In the genomic region with DNA sequence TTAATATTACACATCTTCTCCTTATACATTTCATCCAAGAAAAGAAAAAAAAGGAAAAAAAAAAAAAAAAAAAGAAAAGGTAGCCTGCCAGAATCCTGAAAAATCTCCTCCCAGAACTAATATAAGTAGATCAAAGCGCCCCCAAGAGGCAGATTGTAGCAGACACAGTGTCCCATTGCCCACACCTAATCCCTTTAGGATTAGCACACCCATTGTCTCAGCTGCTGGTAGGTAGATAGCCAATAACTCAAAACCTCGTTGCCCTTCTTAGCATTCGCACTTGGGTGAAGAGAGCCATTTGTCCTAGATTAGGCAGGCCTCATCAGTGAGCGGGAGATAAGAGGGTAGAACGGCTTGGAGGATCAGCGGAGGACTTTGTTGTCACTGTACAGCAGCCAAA, we compare ENCODE assay signal across 1 cellular context.
TF ChIP-seq lines count a peak whose summit lies in the region.

No MANE protein-coding gene starts in this region.

TF ChIP-seq in H1, 55 proteins besides CTCF, POLR2A, EP300 and RAD21:
- no peak for TF ChIP-seq KDM4A (IDR thresholded peaks at IDR 0.05; ENCODE audit: low read depth, low read length, severe bottlenecking)
- no peak for TF ChIP-seq EZH2 (IDR thresholded peaks at IDR 0.05; ENCODE audit: low read depth, low read length, severe bottlenecking)
- TF ChIP-seq, protein P1, sequence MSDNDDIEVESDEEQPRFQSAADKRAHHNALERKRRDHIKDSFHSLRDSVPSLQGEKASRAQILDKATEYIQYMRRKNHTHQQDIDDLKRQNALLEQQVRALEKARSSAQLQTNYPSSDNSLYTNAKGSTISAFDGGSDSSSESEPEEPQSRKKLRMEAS (IDR thresholded peaks at IDR 0.05), result no peak
- no peak for TF ChIP-seq POU5F1 (IDR thresholded peaks at IDR 0.05; ENCODE audit: low read depth, low read length)
- TF ChIP-seq POLR2AphosphoS5 (IDR thresholded peaks at IDR 0.05; ENCODE audit: low read depth, low read length), result no peak
- TF ChIP-seq, protein P2, sequence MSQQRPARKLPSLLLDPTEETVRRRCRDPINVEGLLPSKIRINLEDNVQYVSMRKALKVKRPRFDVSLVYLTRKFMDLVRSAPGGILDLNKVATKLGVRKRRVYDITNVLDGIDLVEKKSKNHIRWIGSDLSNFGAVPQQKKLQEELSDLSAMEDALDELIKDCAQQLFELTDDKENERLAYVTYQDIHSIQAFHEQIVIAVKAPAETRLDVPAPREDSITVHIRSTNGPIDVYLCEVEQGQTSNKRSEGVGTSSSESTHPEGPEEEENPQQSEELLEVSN (IDR thresholded peaks at IDR 0.05), result no peak
- TF ChIP-seq TAF1 (IDR thresholded peaks at IDR 0.05; ENCODE audit: low read depth, low read length), result no peak
- TF ChIP-seq RNF2 (IDR thresholded peaks at IDR 0.05; ENCODE audit: borderline replicate concordance, low read depth, low read length, missing control alignments, poor library complexity, severe bottlenecking), result no peak
- no peak for TF ChIP-seq HDAC6 (IDR thresholded peaks at IDR 0.05; ENCODE audit: low read depth, low read length)
- no peak for TF ChIP-seq JUND (IDR thresholded peaks at IDR 0.05; ENCODE audit: low read length)
- TF ChIP-seq CREB1 (IDR thresholded peaks at IDR 0.05), result no peak
- TF ChIP-seq, protein P3, sequence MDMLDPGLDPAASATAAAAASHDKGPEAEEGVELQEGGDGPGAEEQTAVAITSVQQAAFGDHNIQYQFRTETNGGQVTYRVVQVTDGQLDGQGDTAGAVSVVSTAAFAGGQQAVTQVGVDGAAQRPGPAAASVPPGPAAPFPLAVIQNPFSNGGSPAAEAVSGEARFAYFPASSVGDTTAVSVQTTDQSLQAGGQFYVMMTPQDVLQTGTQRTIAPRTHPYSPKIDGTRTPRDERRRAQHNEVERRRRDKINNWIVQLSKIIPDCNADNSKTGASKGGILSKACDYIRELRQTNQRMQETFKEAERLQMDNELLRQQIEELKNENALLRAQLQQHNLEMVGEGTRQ (IDR thresholded peaks at IDR 0.05; ENCODE audit: low read length), result no peak
- TF ChIP-seq SP1 (IDR thresholded peaks at IDR 0.05; ENCODE audit: low read depth, low read length), result no peak
- no peak for TF ChIP-seq MAFK (IDR thresholded peaks at IDR 0.05; ENCODE audit: low read depth, low read length)
- no peak for TF ChIP-seq FOSL1 (IDR thresholded peaks at IDR 0.05; ENCODE audit: insufficient read depth, low read depth, low read length)
- no peak for TF ChIP-seq SP4 (IDR thresholded peaks at IDR 0.05; ENCODE audit: low read length)
- no peak for TF ChIP-seq CHD1 (IDR thresholded peaks at IDR 0.05; ENCODE audit: low read depth, low read length)
- TF ChIP-seq SIX5 (IDR thresholded peaks at IDR 0.05; ENCODE audit: low read depth, low read length), result no peak
- no peak for TF ChIP-seq JUN (IDR thresholded peaks at IDR 0.05; ENCODE audit: low read depth, low read length)
- no peak for TF ChIP-seq TBP (IDR thresholded peaks at IDR 0.05; ENCODE audit: low read depth, low read length)
